35 cellular contexts compared by ENCODE assay signal in the genomic region with DNA sequence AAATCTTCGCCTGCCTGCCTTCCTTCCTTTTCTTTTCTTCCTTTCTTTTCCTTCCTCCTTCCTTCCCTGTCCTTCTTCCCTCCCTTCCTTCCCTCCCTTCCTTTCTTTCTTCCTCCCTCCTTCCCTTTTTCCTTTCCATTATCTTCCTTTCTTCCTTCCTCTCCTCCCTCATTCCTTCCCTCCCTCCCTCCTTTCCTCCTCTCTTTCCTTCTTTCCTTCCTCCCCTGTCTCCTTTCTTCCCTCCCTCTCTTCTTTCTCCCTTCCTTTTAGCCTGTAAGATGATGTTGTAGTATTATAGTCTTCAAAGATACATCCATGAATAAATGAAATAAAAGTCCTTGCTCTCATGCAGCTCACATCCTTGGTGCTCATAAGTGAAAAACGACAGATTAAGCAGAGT.
"Had no signal": no experiment of that assay in that cellular context is flagged by ENCODE, and none has a peak within 500 bp of the region (broad histone marks: within the 10 kb centered on the region; RNA-seq: fewer than 3 reads in every experiment).

No MANE protein-coding gene starts in this region.

- H3K4me3 ChIP-seq: MG63 had no signal

- H3K4me2 ChIP-seq: KMS-11 had no signal

- H3K36me3 ChIP-seq: MG63 had no signal

- H3K27ac ChIP-seq: KMS-11 had no signal

- H3K9ac ChIP-seq: KMS-11 had no signal

- H3K9me3 ChIP-seq: MG63 had no signal

- DNase-seq: Karpas-422, Kasumi-1, MG63, MM.1S, MV-4-11, NCI-H1048, NCI-H1092, NCI-H1092 treated with DMSO at 0.1 percent for 48 hours, NCI-H1105, NCI-H1105 treated with DMSO at 0.1 percent for 48 hours, NCI-H1417, NCI-H1417 treated with DMSO at 0.1 percent for 48 hours, NCI-H1436, NCI-H1436 treated with DMSO at 0.1 percent for 48 hours, NCI-H146, NCI-H1694, NCI-H1694 treated with DMSO at 0.1 percent for 48 hours, NCI-H187, NCI-H187 treated with DMSO at 0.1 percent for 48 hours, NCI-H1930, NCI-H2029, NCI-H2029 treated with DMSO at 0.1 percent for 48 hours, NCI-H2081, NCI-H2081 treated with DMSO at 0.1 percent for 48 hours, NCI-H2107, NCI-H2171, NCI-H2171 treated with DMSO at 0.1 percent for 48 hours, NCI-H2227 treated with DMSO at 0.1 percent for 48 hours, NCI-H226, NCI-H345, NCI-H446, NCI-H446 treated with DMSO at 0.1 percent for 48 hours, NCI-H510A, NCI-H510A treated with DMSO at 0.1 percent for 48 hours had no signal

- H3K27me3 ChIP-seq: MG63 had no signal
